ENCODE assay signal across 17 cellular contexts in the genomic region with DNA sequence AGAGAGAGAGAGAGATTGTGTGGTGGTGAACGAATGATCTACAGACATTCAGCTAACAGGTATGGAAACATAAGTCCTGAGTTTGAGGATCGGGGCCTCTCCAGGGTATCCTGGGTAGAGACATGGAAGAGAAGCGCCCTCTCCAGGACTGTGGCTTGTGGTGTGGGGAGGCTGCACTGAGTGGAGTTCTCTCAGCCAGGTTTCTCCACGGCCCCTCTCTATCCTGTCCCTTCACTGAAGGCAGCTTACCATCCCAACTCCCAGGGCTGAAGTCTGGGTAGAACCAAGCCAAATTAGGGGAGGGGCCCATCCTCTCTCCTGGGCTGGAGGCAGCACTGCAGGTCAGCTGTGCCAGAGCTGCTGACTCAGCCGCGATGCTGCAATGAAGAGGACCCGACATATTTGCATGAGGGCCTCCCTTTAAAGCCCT. TPM values are rescaled to one million over a fixed set of nuclear protein-coding genes. Genes with fewer than 3 reads are reported as not detected.
A peak's percentile ranks its signal among the peaks of the same experiment; 100 is the strongest.
DNase-seq lines count a peak whose midpoint lies in the region; ATAC-seq and TF ChIP-seq lines count a peak whose summit lies in the region.
"Had no signal": no experiment of that assay in that cellular context is flagged by ENCODE, and none has a peak within 500 bp of the region (broad histone marks: within the 10 kb centered on the region; RNA-seq: fewer than 3 reads in every experiment).

No MANE protein-coding gene starts in this region.

- no peak overlapping the region for H3K4me3 Mint-ChIP-seq in osteocyte (ENCODE audit: unreplicated experiment)
- H3K4me3 Mint-ChIP-seq in stimulated activated effector memory CD8-positive, alpha-beta T cell treated with anti-CD3 and anti-CD28 coated beads, Interleukin-12 subunit alpha, Interleukin-12 subunit beta, amount 100 ng/mL, for 72 hours, result no peak overlapping the region
- H3K4me3 Mint-ChIP-seq: activated naive CD8-positive, alpha-beta T cell; CD8-positive, alpha-beta T cell; central memory CD8-positive, alpha-beta T cell; naive B cell; stimulated activated naive CD8-positive, alpha-beta T cell treated with anti-CD3 and anti-CD28 coated beads, Interleukin-15, Interleukin-2, amounts not matched to agents 100 ng/mL and 50 ng/mL, for 24 hours; T-cell had no signal

- H3K36me3 Mint-ChIP-seq in osteocyte (ENCODE audit: unreplicated experiment), result no peaks in the 10 kb centered on the region
- H3K36me3 Mint-ChIP-seq in stimulated activated effector memory CD8-positive, alpha-beta T cell treated with anti-CD3 and anti-CD28 coated beads, Interleukin-12 subunit alpha, Interleukin-12 subunit beta, amount 100 ng/mL, for 72 hours, result no peaks in the 10 kb centered on the region
- H3K36me3 Mint-ChIP-seq: activated naive CD8-positive, alpha-beta T cell; CD8-positive, alpha-beta T cell; T-cell had no signal

- H3K4me1 Mint-ChIP-seq in osteocyte (ENCODE audit: unreplicated experiment), result peaks cover 10% of the 10 kb centered on the region
- H3K4me1 Mint-ChIP-seq in stimulated activated effector memory CD8-positive, alpha-beta T cell treated with anti-CD3 and anti-CD28 coated beads, Interleukin-12 subunit alpha, Interleukin-12 subunit beta, amount 100 ng/mL, for 72 hours, result peaks cover 13% of the 10 kb centered on the region

- peaks cover 26% of the 10 kb centered on the region for H3K27me3 ChIP-seq in H7 (ENCODE audit: control insufficient read depth, insufficient read depth, low read length)
- peaks cover 16% of the 10 kb centered on the region for H3K27me3 ChIP-seq in NT2/D1 (ENCODE audit: insufficient read depth, insufficient read length)

- H3K4me1 ChIP-seq in NT2/D1 (ENCODE audit: insufficient read depth, insufficient read length), result peaks cover 10% of the 10 kb centered on the region

- H3K27me3 Mint-ChIP-seq in osteocyte (ENCODE audit: unreplicated experiment), result peaks cover 15% of the 10 kb centered on the region

- no peaks in the 10 kb centered on the region for H3K9me3 Mint-ChIP-seq in osteocyte (ENCODE audit: unreplicated experiment)
- no peaks in the 10 kb centered on the region for H3K9me3 Mint-ChIP-seq in stimulated activated effector memory CD8-positive, alpha-beta T cell treated with anti-CD3 and anti-CD28 coated beads, Interleukin-12 subunit alpha, Interleukin-12 subunit beta, amount 100 ng/mL, for 72 hours
- H3K9me3 Mint-ChIP-seq: CD8-positive, alpha-beta T cell; central memory CD8-positive, alpha-beta T cell; stimulated activated naive CD8-positive, alpha-beta T cell treated with anti-CD3 and anti-CD28 coated beads, Interleukin-15, Interleukin-2, amounts not matched to agents 100 ng/mL and 50 ng/mL, for 24 hours; T-cell had no signal

- no peak for ATAC-seq in stimulated activated effector memory CD8-positive, alpha-beta T cell treated with anti-CD3 and anti-CD28 coated beads, Interleukin-12 subunit alpha, Interleukin-12 subunit beta, amount 100 ng/mL, for 72 hours
- ATAC-seq: CD8-positive, alpha-beta T cell; left lung; right cardiac atrium; T-cell had no signal

- peak overlapping the region; percentile 0 for H3K9ac ChIP-seq in NT2/D1 (ENCODE audit: insufficient read length, low read depth)

- H3K4me3 ChIP-seq in H7 (ENCODE audit: insufficient read depth, low read depth, low read length), result no peak overlapping the region
- H3K4me3 ChIP-seq in NT2/D1 (ENCODE audit: insufficient read length, low read depth), result no peak overlapping the region
- H3K4me3 ChIP-seq: left lung had no signal

- H3K27ac Mint-ChIP-seq in osteocyte (ENCODE audit: unreplicated experiment), result no peak overlapping the region
- no peak overlapping the region for H3K27ac Mint-ChIP-seq in stimulated activated effector memory CD8-positive, alpha-beta T cell treated with anti-CD3 and anti-CD28 coated beads, Interleukin-12 subunit alpha, Interleukin-12 subunit beta, amount 100 ng/mL, for 72 hours
- H3K27ac Mint-ChIP-seq: activated naive CD8-positive, alpha-beta T cell; CD8-positive, alpha-beta T cell; naive B cell; stimulated activated naive CD8-positive, alpha-beta T cell treated with anti-CD3 and anti-CD28 coated beads, Interleukin-15, Interleukin-2, amounts not matched to agents 100 ng/mL and 50 ng/mL, for 24 hours had no signal

- H3K9me3 ChIP-seq in NT2/D1 (ENCODE audit: insufficient read depth, low read length), result peaks cover 6% of the 10 kb centered on the region; the same call in 1 of the 2 replicates
- H3K9me3 ChIP-seq: left lung had no signal

- peak; percentile 9 for TF ChIP-seq CTCF in osteocyte (IDR thresholded peaks at IDR 0.05)

- DNase-seq in H7 (peak; percentile 84), NT2/D1 (ENCODE audit: low read depth, low spot score) (no peak), dermis blood vessel endothelial cell (peak; percentile 27), osteocyte (ENCODE audit: extremely low spot score, unreplicated experiment) (no peak)
- DNase-seq in activated CD4-positive, alpha-beta T cell treated with anti-CD3 and anti-CD28 coated beads, Interleukin-2, amount 50 U/mL, for 48 hours, result no peak
- no peak for DNase-seq in stimulated activated CD4-positive, alpha-beta T cell treated with anti-CD3 and anti-CD28 coated beads, Interleukin-2, amount 100 ng/mL, for 24 hours
- no peak for DNase-seq in stimulated activated effector memory CD8-positive, alpha-beta T cell treated with anti-CD3 and anti-CD28 coated beads, Interleukin-12 subunit alpha, Interleukin-12 subunit beta, amount 100 ng/mL, for 72 hours (ENCODE audit: low spot score in 2 of 2)
- DNase-seq: activated CD4-positive, CD25-positive, alpha-beta regulatory T cell treated with anti-CD3 and anti-CD28 coated beads, Interleukin-2, amount 50 U/mL, for 72 hours; CD8-positive, alpha-beta T cell; GOT3; left lung; naive B cell; right cardiac atrium; T-cell had no signal

- no peaks in the 10 kb centered on the region for H3K36me3 ChIP-seq in H7 (replicated peaks; ENCODE audit: control insufficient read depth, insufficient read depth, low read length)
- H3K36me3 ChIP-seq in NT2/D1 (ENCODE audit: insufficient read depth, insufficient read length, low read length), result no peaks in the 10 kb centered on the region
- H3K36me3 ChIP-seq: left lung had no signal

RNA-seq across cellular contexts. Expression of gene C1QL1, which starts 6.2 kb away (rescaled TPM):
- total RNA-seq in H7 (2014; rRNA removed; shearing (Covaris generic)), result 12.7 and 17.3 TPM in 2 replicates
- total RNA-seq in dermis blood vessel endothelial cell (0.14 TPM in 1 of 2 replicates, not detected in the other), osteocyte (1.2 and 1.4 TPM in 2 replicates)
- total RNA-seq: CD8-positive, alpha-beta T cell; T-cell had no signal

RNA-seq across cellular contexts. Expression of gene KIF18B, which starts 14.4 kb away (rescaled TPM):
- total RNA-seq in H7 (2014; rRNA removed; shearing (Covaris generic)), result 17.9 and 20.4 TPM in 2 replicates
- total RNA-seq in dermis blood vessel endothelial cell, result 1.4 and 7.3 TPM in 2 replicates
- 5.6 and 6.9 TPM in 2 replicates for total RNA-seq in osteocyte

RNA-seq across cellular contexts. Expression of gene GFAP, which starts 46.6 kb away (rescaled TPM):
- total RNA-seq in H7 (2014; rRNA removed; shearing (Covaris generic)), result 0.10 and 0.85 TPM in 2 replicates
- total RNA-seq in dermis blood vessel endothelial cell, result 0.51 TPM in 1 of 2 replicates, not detected in the other
- total RNA-seq in osteocyte, result not detected in 2 replicates
- total RNA-seq: CD8-positive, alpha-beta T cell; T-cell had no signal

Comparison
In these comparisons a context has a peak if more than half of its experiments do, and no peak if none do; other contexts are left out.
1. DNase-seq: peak in H7 (single experiment) and dermis blood vessel endothelial cell (single experiment); none in NT2/D1 (single experiment), osteocyte (single experiment), activated CD4-positive, alpha-beta T cell treated with anti-CD3 and anti-CD28 coated beads, Interleukin-2, amount 50 U/mL, for 48 hours (0 of 2), stimulated activated CD4-positive, alpha-beta T cell treated with anti-CD3 and anti-CD28 coated beads, Interleukin-2, amount 100 ng/mL, for 24 hours (0 of 2) and stimulated activated effector memory CD8-positive, alpha-beta T cell treated with anti-CD3 and anti-CD28 coated beads, Interleukin-12 subunit alpha, Interleukin-12 subunit beta, amount 100 ng/mL, for 72 hours (0 of 2).